18 cellular contexts compared by ENCODE assay signal in genomic region chr12:67701121-67701520, GRCh38. TPM values are rescaled to one million over a fixed set of nuclear protein-coding genes. Genes with fewer than 3 reads are reported as not detected.
A peak's percentile ranks its signal among the peaks of the same experiment; 100 is the strongest.
DNase-seq lines count a peak whose midpoint lies in the region; ATAC-seq and TF ChIP-seq lines count a peak whose summit lies in the region.
"Had no signal": no experiment of that assay in that cellular context is flagged by ENCODE, and none has a peak within 500 bp of the region (broad histone marks: within the 10 kb centered on the region; RNA-seq: fewer than 3 reads in every experiment).

No MANE protein-coding gene starts in this region.

- H3K4me2 ChIP-seq in SK-N-SH, result peak overlapping the region; percentile 10; the same call in 1 of the 2 replicates
- H3K4me2 ChIP-seq: BLaER1 had no signal

- peak overlapping the region; percentile 7 for H3K27ac Mint-ChIP-seq in stimulated activated memory B cell treated with anti-CD40 and anti-IgM and Interleukin-4, amounts not matched to agents 10 μg/mL and 1 μg/mL and 100 μg/mL, for 72 hours
- H3K27ac Mint-ChIP-seq: CD8-positive, alpha-beta memory T cell had no signal

- 45% methylated on average over 2 of the region's 2 CpGs for WGBS in SK-N-SH (ENCODE audit: low lambda C conversion rate)

- no peak for ATAC-seq in SK-N-SH treated with all-trans-retinoic acid at 6 μM for 48 hours
- no peak for ATAC-seq in stimulated activated memory B cell treated with anti-CD40 and anti-IgM and Interleukin-4, amounts not matched to agents 10 μg/mL and 1 μg/mL and 100 μg/mL, for 72 hours
- ATAC-seq: GM12878 had no signal

- H3K9ac ChIP-seq in SK-N-SH, result no peak overlapping the region
- H3K9ac ChIP-seq: BLaER1 had no signal

- CTCF ChIA-PET in SK-N-SH (lab: Yijun Ruan, JAX), result interaction anchor here (0.6 to 1.0 kb wide), 3 partner anchors 10 to 345 kb away, joined by 3 read pairs; no protein-coding TSS in a partner anchor

- H3K4me3 Mint-ChIP-seq in stimulated activated memory B cell treated with anti-CD40 and anti-IgM and Interleukin-4, amounts not matched to agents 10 μg/mL and 1 μg/mL and 100 μg/mL, for 72 hours, result no peak overlapping the region
- H3K4me3 Mint-ChIP-seq: CD8-positive, alpha-beta memory T cell had no signal

- H3K27me3 Mint-ChIP-seq in stimulated activated memory B cell treated with anti-CD40 and anti-IgM and Interleukin-4, amounts not matched to agents 10 μg/mL and 1 μg/mL and 100 μg/mL, for 72 hours, result no peaks in the 10 kb centered on the region
- H3K27me3 Mint-ChIP-seq: CD8-positive, alpha-beta memory T cell had no signal

- peaks cover 25% of the 10 kb centered on the region for H3F3A ChIP-seq in SK-N-SH (replicated peaks; ENCODE audit: insufficient read depth)

- H3K27me3 ChIP-seq in SK-N-SH (ENCODE audit: insufficient read depth), result no peaks in the 10 kb centered on the region
- H3K27me3 ChIP-seq: BLaER1, SJCRH30 had no signal

- H3K79me2 ChIP-seq in SK-N-SH (ENCODE audit: insufficient read depth), result no peaks in the 10 kb centered on the region

- H3K4me3 ChIP-seq in SK-N-SH (ENCODE audit: low read depth in 2 of 2, low read length in 1 of 2), result no peak overlapping the region
- no peak overlapping the region for H3K4me3 ChIP-seq in foreskin fibroblast (ENCODE audit: low read depth in 1 of 2, low read length in 2 of 2)
- H3K4me3 ChIP-seq: BLaER1, GM12878, SJCRH30 had no signal

- peaks cover 5 to 21% of the 10 kb centered on the region in 2 experiments; a peak in 3 of 4 replicates for H3K4me1 ChIP-seq in SK-N-SH (ENCODE audit: control insufficient read depth in 1 of 2, insufficient read depth in 2 of 2, low read depth in 1 of 2, low read length in 1 of 2)

- TF ChIP-seq EP300 in SK-N-SH (IDR thresholded peaks at IDR 0.05; ENCODE audit: borderline replicate concordance in 1 of 2, low read depth in 1 of 2, low read length in 1 of 2), result no peak

- H3K4me1 Mint-ChIP-seq in stimulated activated memory B cell treated with anti-CD40 and anti-IgM and Interleukin-4, amounts not matched to agents 10 μg/mL and 1 μg/mL and 100 μg/mL, for 72 hours, result peaks cover 40% of the 10 kb centered on the region

- H4K20me1 ChIP-seq in SK-N-SH (ENCODE audit: insufficient read depth), result no peaks in the 10 kb centered on the region
- H4K20me1 ChIP-seq: BLaER1 had no signal

- no peaks in the 10 kb centered on the region for H3K9me2 ChIP-seq in SK-N-SH

- no peak for TF ChIP-seq RAD21 in SK-N-SH (IDR thresholded peaks at IDR 0.05; ENCODE audit: low read length)

- no peak overlapping the region for H2AFZ ChIP-seq in SK-N-SH (ENCODE audit: low read depth)

- H3K36me3 ChIP-seq in SK-N-SH (replicated peaks in 1 of 2; ENCODE audit: control insufficient read depth in 1 of 2, insufficient read depth in 2 of 2, low read length in 1 of 2), result no peaks in the 10 kb centered on the region
- H3K36me3 ChIP-seq: BLaER1, SJCRH30 had no signal

- peak overlapping the region in 1 of 2 experiments; percentile 88; a peak in 2 of 4 replicates for H3K27ac ChIP-seq in SK-N-SH (ENCODE audit: low read depth in 2 of 2, low read length in 1 of 2)
- H3K27ac ChIP-seq: 22Rv1, BLaER1, RWPE1, SJCRH30 had no signal

- DNase-seq in SK-N-SH, result no peak
- peak; percentile 67 for DNase-seq in RPMI7951 (ENCODE audit: low read depth)
- DNase-seq in foreskin fibroblast, result peak; percentile 66 to 76
- no peak for DNase-seq in cardiac septum (ENCODE audit: low spot score)
- no peak for DNase-seq in NCI-H1930 (lab: John Stamatoyannopoulos, UW)
- DNase-seq in AG08395 (ENCODE audit: low spot score), result no peak
- DNase-seq: CD8-positive, alpha-beta memory T cell; KBM-7; NCI-H1417 treated with DMSO at 0.1 percent for 48 hours; NCI-H2029 treated with DMSO at 0.1 percent for 48 hours; NCI-H524; SJCRH30 had no signal

- POLR2A ChIA-PET in SK-N-SH (lab: Yijun Ruan, JAX), result no interaction called here

- TF ChIP-seq CTCF in SK-N-SH (IDR thresholded peaks at IDR 0.05) (no peak), foreskin fibroblast (IDR thresholded peaks at IDR 0.05; ENCODE audit: low read depth, low read length) (no peak)

- H3K9me3 ChIP-seq in SK-N-SH, result no peaks in the 10 kb centered on the region
- H3K9me3 ChIP-seq: BLaER1, SJCRH30 had no signal

- no peaks in the 10 kb centered on the region for H3K36me3 Mint-ChIP-seq in stimulated activated memory B cell treated with anti-CD40 and anti-IgM and Interleukin-4, amounts not matched to agents 10 μg/mL and 1 μg/mL and 100 μg/mL, for 72 hours

- intact Hi-C loops in cardiac septum (cut with DNase I), result no loop called here

- H3K9me3 Mint-ChIP-seq in stimulated activated memory B cell treated with anti-CD40 and anti-IgM and Interleukin-4, amounts not matched to agents 10 μg/mL and 1 μg/mL and 100 μg/mL, for 72 hours, result no peaks in the 10 kb centered on the region
- H3K9me3 Mint-ChIP-seq: CD8-positive, alpha-beta memory T cell had no signal

TF ChIP-seq in SK-N-SH, 30 proteins besides CTCF, POLR2A, EP300 and RAD21 (continues in another document):
- TF ChIP-seq YY1 (IDR thresholded peaks at IDR 0.05; ENCODE audit: low read depth) (no peak), SIN3A (IDR thresholded peaks at IDR 0.05; ENCODE audit: borderline replicate concordance, low read depth, low read length) (no peak), REST (IDR thresholded peaks at IDR 0.05; ENCODE audit: low read depth, low read length) (no peak), MEF2A (IDR thresholded peaks at IDR 0.05; ENCODE audit: borderline replicate concordance, low read depth) (no peak), MAX (IDR thresholded peaks at IDR 0.05; ENCODE audit: low read depth) (no peak), FOXJ3 (CRISPR knock-in tag; IDR thresholded peaks at IDR 0.05) (no peak)

TF ChIP-seq in SK-N-SH treated with all-trans-retinoic acid at 6 μM for 48 hours, 23 proteins besides CTCF, POLR2A, EP300 and RAD21:
- no peak for TF ChIP-seq CSDC2 (CRISPR knock-in tag; IDR thresholded peaks at IDR 0.05)
- no peak for TF ChIP-seq BACH2 (CRISPR knock-in tag; IDR thresholded peaks at IDR 0.05; ENCODE audit: borderline replicate concordance)
- TF ChIP-seq ZFP3 (CRISPR knock-in tag; IDR thresholded peaks at IDR 0.05), result no peak

RNA-seq across cellular contexts. Expression of gene DYRK2, which starts 52.6 kb away (rescaled TPM):
- polyA plus RNA-seq in SK-N-SH (2012; rRNA removed), result 48.8 and 54.2 TPM in 2 replicates
- polyA plus RNA-seq in SK-N-SH (2012; cell fraction: cytosol; rRNA removed), result 35.3 and 45.5 TPM in 2 replicates
- polyA plus RNA-seq in SK-N-SH (2012; cell fraction: nucleus; rRNA removed), result 55.0 and 64.4 TPM in 2 replicates
- total RNA-seq in RPMI7951 (2014; rRNA removed; shearing (Covaris generic)), result 24.1 and 24.5 TPM in 2 replicates
- 56.0 TPM for total RNA-seq in cardiac septum

Comparison
In these comparisons a context has a peak if more than half of its experiments do, and no peak if none do; other contexts are left out.
1. DNase-seq: peak in RPMI7951 (single experiment) and foreskin fibroblast (2 of 2); none in SK-N-SH (single experiment), cardiac septum (single experiment), NCI-H1930 (0 of 2) and AG08395 (single experiment).